1 cellular context compared by ENCODE assay signal in the genomic region with DNA sequence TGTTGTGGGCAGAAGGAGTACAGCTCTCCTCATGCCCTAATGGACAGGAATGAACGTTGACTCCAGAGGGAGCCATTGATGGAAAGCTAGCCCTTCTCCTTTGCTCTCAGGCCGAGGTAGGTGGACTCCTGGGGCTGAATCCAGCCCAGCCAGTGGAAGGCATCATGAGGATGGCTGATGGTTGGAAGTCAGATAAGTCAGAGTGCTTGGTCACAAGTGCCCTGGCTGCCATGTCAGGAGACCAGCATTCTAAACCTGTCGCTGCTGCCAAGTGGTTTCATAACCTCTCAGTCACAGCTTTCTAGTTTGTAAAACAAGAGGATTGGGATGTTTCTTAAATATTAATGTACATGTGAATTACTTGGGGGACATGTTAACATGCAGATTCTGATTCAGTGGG.
TF ChIP-seq lines count a peak whose summit lies in the region.

No MANE protein-coding gene starts in this region.

TF ChIP-seq in K562, 482 proteins besides CTCF, POLR2A, EP300 and RAD21:
- no peak for TF ChIP-seq RBM34 (IDR thresholded peaks at IDR 0.05; ENCODE audit: borderline replicate concordance, insufficient read depth, low read length)
- no peak for TF ChIP-seq HNRNPUL1 (IDR thresholded peaks at IDR 0.05; ENCODE audit: low read length)
- TF ChIP-seq MAFK (IDR thresholded peaks at IDR 0.05; ENCODE audit: low read length), result no peak
- no peak for TF ChIP-seq RCOR1 (IDR thresholded peaks at IDR 0.05; ENCODE audit: borderline replicate concordance in 1 of 2, low read depth in 2 of 2, low read length in 2 of 2)
- no peak for TF ChIP-seq MEIS2 (IDR thresholded peaks at IDR 0.05; ENCODE audit: partially characterized antibody)
- no peak for TF ChIP-seq KDM5B (IDR thresholded peaks at IDR 0.05; ENCODE audit: insufficient replicate concordance, low read depth, low read length)
- TF ChIP-seq, protein P1, sequence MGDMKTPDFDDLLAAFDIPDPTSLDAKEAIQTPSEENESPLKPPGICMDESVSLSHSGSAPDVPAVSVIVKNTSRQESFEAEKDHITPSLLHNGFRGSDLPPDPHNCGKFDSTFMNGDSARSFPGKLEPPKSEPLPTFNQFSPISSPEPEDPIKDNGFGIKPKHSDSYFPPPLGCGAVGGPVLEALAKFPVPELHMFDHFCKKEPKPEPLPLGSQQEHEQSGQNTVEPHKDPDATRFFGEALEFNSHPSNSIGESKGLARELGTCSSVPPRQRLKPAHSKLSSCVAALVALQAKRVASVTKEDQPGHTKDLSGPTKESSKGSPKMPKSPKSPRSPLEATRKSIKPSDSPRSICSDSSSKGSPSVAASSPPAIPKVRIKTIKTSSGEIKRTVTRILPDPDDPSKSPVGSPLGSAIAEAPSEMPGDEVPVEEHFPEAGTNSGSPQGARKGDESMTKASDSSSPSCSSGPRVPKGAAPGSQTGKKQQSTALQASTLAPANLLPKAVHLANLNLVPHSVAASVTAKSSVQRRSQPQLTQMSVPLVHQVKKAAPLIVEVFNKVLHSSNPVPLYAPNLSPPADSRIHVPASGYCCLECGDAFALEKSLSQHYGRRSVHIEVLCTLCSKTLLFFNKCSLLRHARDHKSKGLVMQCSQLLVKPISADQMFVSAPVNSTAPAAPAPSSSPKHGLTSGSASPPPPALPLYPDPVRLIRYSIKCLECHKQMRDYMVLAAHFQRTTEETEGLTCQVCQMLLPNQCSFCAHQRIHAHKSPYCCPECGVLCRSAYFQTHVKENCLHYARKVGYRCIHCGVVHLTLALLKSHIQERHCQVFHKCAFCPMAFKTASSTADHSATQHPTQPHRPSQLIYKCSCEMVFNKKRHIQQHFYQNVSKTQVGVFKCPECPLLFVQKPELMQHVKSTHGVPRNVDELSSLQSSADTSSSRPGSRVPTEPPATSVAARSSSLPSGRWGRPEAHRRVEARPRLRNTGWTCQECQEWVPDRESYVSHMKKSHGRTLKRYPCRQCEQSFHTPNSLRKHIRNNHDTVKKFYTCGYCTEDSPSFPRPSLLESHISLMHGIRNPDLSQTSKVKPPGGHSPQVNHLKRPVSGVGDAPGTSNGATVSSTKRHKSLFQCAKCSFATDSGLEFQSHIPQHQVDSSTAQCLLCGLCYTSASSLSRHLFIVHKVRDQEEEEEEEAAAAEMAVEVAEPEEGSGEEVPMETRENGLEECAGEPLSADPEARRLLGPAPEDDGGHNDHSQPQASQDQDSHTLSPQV (IDR thresholded peaks at IDR 0.05), result no peak
- no peak for TF ChIP-seq KDM2B (CRISPR knock-in tag; IDR thresholded peaks at IDR 0.05)
- TF ChIP-seq TCF7L2 (IDR thresholded peaks at IDR 0.05; ENCODE audit: low read depth, low read length), result no peak
- TF ChIP-seq CEBPB (tag; IDR thresholded peaks at IDR 0.05), result no peak
- TF ChIP-seq STAT5B (CRISPR knock-in tag; IDR thresholded peaks at IDR 0.05), result no peak
- TF ChIP-seq MTA2 (IDR thresholded peaks at IDR 0.05; ENCODE audit: low read depth), result no peak
- TF ChIP-seq TAF9B (IDR thresholded peaks at IDR 0.05; ENCODE audit: partially characterized antibody), result no peak
- no peak for TF ChIP-seq CBX8 (IDR thresholded peaks at IDR 0.05; ENCODE audit: borderline replicate concordance, extremely low read depth, low read depth, low read length, poor library complexity, severe bottlenecking)
- TF ChIP-seq HNRNPH1 (optimal IDR thresholded peaks at IDR 0.05; ENCODE audit: low read depth, low read length), result no peak
- TF ChIP-seq ZNF12 (CRISPR knock-in tag; IDR thresholded peaks at IDR 0.05), result no peak
- TF ChIP-seq SP1 (CRISPR knock-in tag; IDR thresholded peaks at IDR 0.05), result no peak
- no peak for TF ChIP-seq ZNF507 (tag; conservative IDR thresholded peaks at IDR 0.05)
- no peak for TF ChIP-seq CHD4 (IDR thresholded peaks at IDR 0.05; ENCODE audit: insufficient read depth, insufficient replicate concordance, low read depth, low read length, poor library complexity, severe bottlenecking)
